In genomic region chr2:21354113-21354679, GRCh38 we compare ENCODE assay signal across 33 cellular contexts.
"Had no signal": no experiment of that assay in that cellular context is flagged by ENCODE, and none has a peak within 500 bp of the region (broad histone marks: within the 10 kb centered on the region; RNA-seq: fewer than 3 reads in every experiment).

No MANE protein-coding gene starts in this region.

- H3K9me3 Mint-ChIP-seq: activated B cell treated with CpG ODN at 0.5 μM for 24 hours; activated CD4-positive, alpha-beta T cell treated with anti-CD3 and anti-CD28 coated beads, Interleukin-2, amount 10 ng/mL, durations not matched to agents 24 days and 14 days; activated CD8-positive, alpha-beta T cell treated with anti-CD3 and anti-CD28 coated beads for 36 hours; activated naive CD8-positive, alpha-beta T cell treated with anti-CD3 and anti-CD28 coated beads for 36 hours; activated T-helper 1 cell treated with anti-CD3 and anti-CD28 coated beads, Interleukin-12 subunit alpha, Interleukin-12 subunit beta, Interleukin-2, Interleukin-4 antibody, amounts not matched to agents 30 ng/mL and 10 ng/mL and 1 ng/mL, durations not matched to agents 14 hours and 24 hours and 36 hours; T-helper 1 cell treated with Interleukin-12 subunit alpha and Interleukin-12 subunit beta and Interleukin-4 antibody, amounts not matched to agents 30 μg/mL and 1 μg/mL, for 36 hours; T-helper 2 cell treated with Interferon-gamma antibody and Interleukin-4, amounts not matched to agents 5 μg/mL and 100 μg/mL, for 36 hours had no signal

- H3K36me3 ChIP-seq: adrenal gland, brain microvascular endothelial cell, breast epithelium had no signal

- H3K4me1 Mint-ChIP-seq: activated B cell treated with CpG ODN at 0.5 μM for 24 hours; activated CD4-positive, alpha-beta T cell treated with anti-CD3 and anti-CD28 coated beads, Interleukin-2, amount 10 ng/mL, durations not matched to agents 24 days and 14 days; activated naive CD8-positive, alpha-beta T cell treated with anti-CD3 and anti-CD28 coated beads for 36 hours; activated T-helper 17 cell treated with anti-CD3 and anti-CD28 coated beads, Interleukin-2, amount 50 U/mL, for 72 hours had no signal

- H3K9me3 ChIP-seq: adrenal gland, body of pancreas, breast epithelium had no signal

- H3K27me3 Mint-ChIP-seq: activated B cell treated with CpG ODN at 0.5 μM for 24 hours; activated CD4-positive, alpha-beta T cell treated with anti-CD3 and anti-CD28 coated beads, Interleukin-2, amount 10 ng/mL, durations not matched to agents 24 days and 14 days; activated CD8-positive, alpha-beta T cell treated with anti-CD3 and anti-CD28 coated beads for 36 hours; activated naive CD8-positive, alpha-beta T cell treated with anti-CD3 and anti-CD28 coated beads for 36 hours had no signal

- H3K4me1 ChIP-seq: adrenal gland, body of pancreas, breast epithelium had no signal

- H3K27ac Mint-ChIP-seq: activated B cell treated with CpG ODN at 0.5 μM for 24 hours; activated CD4-positive, alpha-beta T cell treated with anti-CD3 and anti-CD28 coated beads, Interleukin-2, amount 10 ng/mL, durations not matched to agents 24 days and 14 days; activated CD8-positive, alpha-beta T cell treated with anti-CD3 and anti-CD28 coated beads for 36 hours; activated naive CD4-positive, alpha-beta T cell treated with anti-CD3 and anti-CD28 coated beads for 36 hours; activated naive CD4-positive, alpha-beta T cell treated with anti-CD3 and anti-CD28 coated beads, Interleukin-2, amount 50 U/mL, for 72 hours; activated naive CD8-positive, alpha-beta T cell treated with anti-CD3 and anti-CD28 coated beads for 36 hours; activated T-cell treated with anti-CD3 and anti-CD28 coated beads, Interleukin-2, amount 50 U/mL, for 72 hours; activated T-helper 1 cell treated with anti-CD3 and anti-CD28 coated beads, Interleukin-12 subunit alpha, Interleukin-12 subunit beta, Interleukin-2, Interleukin-4 antibody, amounts not matched to agents 30 ng/mL and 10 ng/mL and 1 ng/mL, durations not matched to agents 14 hours and 24 hours and 36 hours; activated T-helper 17 cell treated with anti-CD3 and anti-CD28 coated beads, Interleukin-2, amount 50 U/mL, for 72 hours; T-helper 1 cell treated with Interleukin-12 subunit alpha and Interleukin-12 subunit beta and Interleukin-4 antibody, amounts not matched to agents 30 μg/mL and 1 μg/mL, for 36 hours; T-helper 2 cell treated with Interferon-gamma antibody and Interleukin-4, amounts not matched to agents 5 μg/mL and 100 μg/mL, for 36 hours had no signal

- H3K36me3 Mint-ChIP-seq: activated naive CD4-positive, alpha-beta T cell treated with anti-CD3 and anti-CD28 coated beads, Interleukin-2, amount 50 U/mL, for 72 hours; activated naive CD8-positive, alpha-beta T cell treated with anti-CD3 and anti-CD28 coated beads for 36 hours had no signal

- H3K4me3 Mint-ChIP-seq: activated B cell treated with CpG ODN at 0.5 μM for 24 hours; activated CD4-positive, alpha-beta T cell treated with anti-CD3 and anti-CD28 coated beads, Interleukin-2, amount 10 ng/mL, durations not matched to agents 24 days and 14 days; activated CD8-positive, alpha-beta T cell treated with anti-CD3 and anti-CD28 coated beads for 36 hours; activated naive CD4-positive, alpha-beta T cell treated with anti-CD3 and anti-CD28 coated beads for 36 hours; activated naive CD8-positive, alpha-beta T cell treated with anti-CD3 and anti-CD28 coated beads for 36 hours; activated T-cell treated with anti-CD3 and anti-CD28 coated beads, Interleukin-2, amount 50 U/mL, for 4 hours; activated T-cell treated with anti-CD3 and anti-CD28 coated beads, Interleukin-2, amount 50 U/mL, for 72 hours; activated T-helper 1 cell treated with anti-CD3 and anti-CD28 coated beads, Interleukin-12 subunit alpha, Interleukin-12 subunit beta, Interleukin-2, Interleukin-4 antibody, amounts not matched to agents 30 ng/mL and 10 ng/mL and 1 ng/mL, durations not matched to agents 14 hours and 24 hours and 36 hours; activated T-helper 17 cell treated with anti-CD3 and anti-CD28 coated beads, Interleukin-2, amount 50 U/mL, for 72 hours; T-helper 1 cell treated with Interleukin-12 subunit alpha and Interleukin-12 subunit beta and Interleukin-4 antibody, amounts not matched to agents 30 μg/mL and 1 μg/mL, for 36 hours; T-helper 2 cell treated with Interferon-gamma antibody and Interleukin-4, amounts not matched to agents 5 μg/mL and 100 μg/mL, for 36 hours had no signal

- H3K27ac ChIP-seq: adrenal gland, body of pancreas, brain microvascular endothelial cell, breast epithelium, VCaP had no signal

- ATAC-seq: activated CD8-positive, alpha-beta T cell treated with anti-CD3 and anti-CD28 coated beads for 36 hours; activated naive CD4-positive, alpha-beta T cell treated with anti-CD3 and anti-CD28 coated beads, Interleukin-2, amount 50 U/mL, for 72 hours; activated T-cell treated with anti-CD3 and anti-CD28 coated beads, Interleukin-2, amount 50 U/mL, for 4 hours; activated T-cell treated with anti-CD3 and anti-CD28 coated beads, Interleukin-2, amount 50 U/mL, for 72 hours; activated T-helper 17 cell treated with anti-CD3 and anti-CD28 coated beads, Interleukin-2, amount 50 U/mL, for 72 hours; body of pancreas had no signal

- DNase-seq: activated B cell treated with CpG ODN at 0.5 μM for 24 hours; activated CD4-positive, alpha-beta T cell treated with anti-CD3 and anti-CD28 coated beads for 4 hours; activated CD4-positive, alpha-beta T cell treated with anti-CD3 and anti-CD28 coated beads, Interleukin-2, amount 10 ng/mL, durations not matched to agents 24 days and 14 days; activated CD4-positive, alpha-beta T cell treated with anti-CD3 and anti-CD28 coated beads, Interleukin-2, amount 50 U/mL, for 48 hours; activated CD4-positive, CD25-positive, alpha-beta regulatory T cell treated with anti-CD3 and anti-CD28 coated beads, Interleukin-2, amount 50 U/mL, for 72 hours; activated CD8-positive, alpha-beta memory T cell treated with anti-CD3 and anti-CD28 coated beads, Interleukin-2, amount 50 U/mL, for 4 hours; activated CD8-positive, alpha-beta T cell treated with anti-CD3 and anti-CD28 coated beads for 36 hours; activated effector memory CD4-positive, alpha-beta T cell treated with anti-CD3 and anti-CD28 coated beads, Interleukin-2, amount 50 U/mL, for 16 hours; activated gamma-delta T cell treated with Interleukin-2 at 50 U/mL for 16 hours; activated naive CD4-positive, alpha-beta T cell; activated naive CD4-positive, alpha-beta T cell treated with anti-CD3 and anti-CD28 coated beads for 36 hours; activated naive CD4-positive, alpha-beta T cell treated with anti-CD3 and anti-CD28 coated beads, Interleukin-2, amount 50 U/mL, for 16 hours; activated naive CD8-positive, alpha-beta T cell treated with anti-CD3 and anti-CD28 coated beads for 36 hours; activated T-cell treated with anti-CD3 and anti-CD28 coated beads for 4 hours; activated T-cell treated with anti-CD3 and anti-CD28 coated beads, Interleukin-2, amount 50 U/mL, for 1 hour; activated T-cell treated with anti-CD3 and anti-CD28 coated beads, Interleukin-2, amount 50 U/mL, for 4 hours; activated T-cell treated with anti-CD3 and anti-CD28 coated beads, Interleukin-2, amount 50 U/mL, for 72 hours; adrenal gland; amniotic stem cell; aorta; body of pancreas; brain microvascular endothelial cell; central memory CD4-positive, alpha-beta T cell; T-helper 1 cell; T-helper 2 cell; T-helper 9 cell had no signal

- H3K4me3 ChIP-seq: adrenal gland, body of pancreas, breast epithelium had no signal
